Comparison of ENCODE assay signal across 32 cellular contexts in genomic region chr6:64258752-64259151, GRCh38.
"Had no signal": no experiment of that assay in that cellular context is flagged by ENCODE, and none has a peak within 500 bp of the region (broad histone marks: within the 10 kb centered on the region; RNA-seq: fewer than 3 reads in every experiment).

No MANE protein-coding gene starts in this region.

- H3K36me3 ChIP-seq: adrenal gland, esophagus squamous epithelium, gastroesophageal sphincter, heart right ventricle, WERI-Rb-1 had no signal

- H3K4me1 ChIP-seq: adrenal gland, body of pancreas, esophagus squamous epithelium, gastroesophageal sphincter, heart right ventricle had no signal

- H3K9me3 ChIP-seq: adrenal gland, body of pancreas, esophagus squamous epithelium, gastroesophageal sphincter, heart right ventricle had no signal

- DNase-seq: activated B cell treated with CpG ODN at 0.5 μM for 24 hours; activated CD4-positive, alpha-beta memory T cell treated with anti-CD3 and anti-CD28 coated beads for 36 hours; activated CD4-positive, alpha-beta T cell treated with anti-CD3 and anti-CD28 coated beads for 36 hours; activated CD4-positive, alpha-beta T cell treated with anti-CD3 and anti-CD28 coated beads, Interleukin-2, amount 10 ng/mL, durations not matched to agents 24 days and 14 days; activated CD8-positive, alpha-beta memory T cell treated with anti-CD3 and anti-CD28 coated beads, Interleukin-2, amount 10 ng/mL, durations not matched to agents 7 days and 5 days; activated CD8-positive, alpha-beta memory T cell treated with anti-CD3 and anti-CD28 coated beads, Interleukin-2, amount 50 U/mL, for 4 hours; activated CD8-positive, alpha-beta T cell treated with anti-CD3 and anti-CD28 coated beads, Interleukin-2, amount 10 ng/mL, durations not matched to agents 7 days and 5 days; activated effector memory CD4-positive, alpha-beta T cell treated with anti-CD3 and anti-CD28 coated beads, Interleukin-2, amount 50 U/mL, for 16 hours; activated naive CD4-positive, alpha-beta T cell treated with anti-CD3 and anti-CD28 coated beads for 36 hours; activated naive CD8-positive, alpha-beta T cell treated with anti-CD3 and anti-CD28 coated beads for 36 hours; activated naive CD8-positive, alpha-beta T cell treated with anti-CD3 and anti-CD28 coated beads, Interleukin-2, amount 50 U/mL, for 24 hours; activated T-cell treated with anti-CD3 and anti-CD28 coated beads, Interleukin-2, amount 50 U/mL, for 1 hour; activated T-cell treated with anti-CD3 and anti-CD28 coated beads, Interleukin-2, amount 50 U/mL, for 48 hours; adrenal gland; amygdala; aorta; body of pancreas; caudate nucleus; cerebellar nuclear complex; dorsolateral prefrontal cortex; effector memory CD4-positive, alpha-beta T cell; esophagus squamous epithelium; foreskin melanocyte; heart right ventricle; T-helper 1 cell; T-helper 17 cell; T1000; WERI-Rb-1 had no signal

- H3K27me3 ChIP-seq: adrenal gland, body of pancreas, dorsolateral prefrontal cortex, esophagus squamous epithelium, gastroesophageal sphincter, heart right ventricle had no signal

- H3K4me3 ChIP-seq: adrenal gland, body of pancreas, coronary artery, dorsolateral prefrontal cortex, esophagus squamous epithelium, gastroesophageal sphincter, heart right ventricle had no signal

- ATAC-seq: activated CD4-positive, alpha-beta T cell treated with anti-CD3 and anti-CD28 coated beads for 36 hours; activated CD4-positive, CD25-positive, alpha-beta regulatory T cell treated with anti-CD3 and anti-CD28 coated beads, Interleukin-2, amount 50 U/mL, for 24 hours; activated CD8-positive, alpha-beta memory T cell treated with anti-CD3 and anti-CD28 coated beads, Interleukin-2, amount 10 ng/mL, durations not matched to agents 7 days and 5 days; activated CD8-positive, alpha-beta T cell treated with anti-CD3 and anti-CD28 coated beads, Interleukin-2, amount 10 ng/mL, durations not matched to agents 7 days and 5 days; activated naive CD8-positive, alpha-beta T cell treated with anti-CD3 and anti-CD28 coated beads, Interleukin-2, amount 50 U/mL, for 24 hours; body of pancreas; gastroesophageal sphincter; heart right ventricle; T-helper 17 cell had no signal

- H3K27ac ChIP-seq: adrenal gland, body of pancreas, coronary artery, dorsolateral prefrontal cortex, epithelial cell of prostate, esophagus squamous epithelium, gastroesophageal sphincter, heart right ventricle, WERI-Rb-1 had no signal
